ENCODE assay signal across 2 cellular contexts in the genomic region with DNA sequence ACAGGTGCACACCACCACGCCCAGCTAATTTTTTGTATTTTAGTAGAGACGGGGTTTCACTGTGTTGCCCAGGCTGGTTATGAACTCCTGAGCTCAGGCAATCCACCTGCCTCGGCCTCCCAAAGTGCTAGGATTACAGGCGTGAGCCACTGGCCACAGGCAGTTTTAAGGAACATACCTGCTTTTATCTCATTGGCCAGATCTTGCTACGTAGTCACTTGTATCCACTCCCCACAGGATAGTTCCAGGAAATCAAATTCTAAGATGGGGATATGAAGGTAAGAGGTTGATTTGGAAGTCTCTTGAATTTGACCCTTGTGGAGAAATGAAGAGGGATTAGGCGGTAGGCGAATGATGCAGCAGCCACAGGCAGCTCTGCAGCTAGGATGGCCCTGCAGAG.
TF ChIP-seq lines count a peak whose summit lies in the region.

No MANE protein-coding gene starts in this region.

TF ChIP-seq in IMR-90, 13 proteins besides CTCF, POLR2A, EP300 and RAD21:
- no peak for TF ChIP-seq NFE2L2 (IDR thresholded peaks at IDR 0.05; ENCODE audit: low read depth, low read length)
- no peak for TF ChIP-seq MAZ (IDR thresholded peaks at IDR 0.05; ENCODE audit: borderline replicate concordance, low read depth, low read length)
- TF ChIP-seq MXI1 (IDR thresholded peaks at IDR 0.05; ENCODE audit: borderline replicate concordance, low read depth, low read length): no peak
- no peak for TF ChIP-seq SMC3 (IDR thresholded peaks at IDR 0.05; ENCODE audit: low read depth, low read length)
- TF ChIP-seq, protein P1, sequence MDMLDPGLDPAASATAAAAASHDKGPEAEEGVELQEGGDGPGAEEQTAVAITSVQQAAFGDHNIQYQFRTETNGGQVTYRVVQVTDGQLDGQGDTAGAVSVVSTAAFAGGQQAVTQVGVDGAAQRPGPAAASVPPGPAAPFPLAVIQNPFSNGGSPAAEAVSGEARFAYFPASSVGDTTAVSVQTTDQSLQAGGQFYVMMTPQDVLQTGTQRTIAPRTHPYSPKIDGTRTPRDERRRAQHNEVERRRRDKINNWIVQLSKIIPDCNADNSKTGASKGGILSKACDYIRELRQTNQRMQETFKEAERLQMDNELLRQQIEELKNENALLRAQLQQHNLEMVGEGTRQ (IDR thresholded peaks at IDR 0.05; ENCODE audit: low read depth, low read length): no peak
- peak; percentile 56; the same call in 1 of the 2 replicates for TF ChIP-seq RFX5 (IDR thresholded peaks at IDR 0.05; ENCODE audit: low read depth, low read length)
- no peak for TF ChIP-seq CEBPB (IDR thresholded peaks at IDR 0.05; ENCODE audit: low read depth, low read length)
- TF ChIP-seq FOS (IDR thresholded peaks at IDR 0.05; ENCODE audit: low read depth, low read length): no peak
TF ChIP-seq in IMR-90: peak in this region for 1.

TF ChIP-seq in SK-N-SH treated with all-trans-retinoic acid at 6 μM for 48 hours, 23 proteins besides CTCF, POLR2A, EP300 and RAD21:
- no peak for TF ChIP-seq RARB (CRISPR knock-in tag; IDR thresholded peaks at IDR 0.05)
- TF ChIP-seq ZC3H10 (CRISPR knock-in tag; IDR thresholded peaks at IDR 0.05): no peak
- no peak for TF ChIP-seq CSDC2 (CRISPR knock-in tag; IDR thresholded peaks at IDR 0.05)
- TF ChIP-seq ZNF8 (CRISPR knock-in tag; IDR thresholded peaks at IDR 0.05): no peak
- no peak for TF ChIP-seq TCF4 (CRISPR knock-in tag; IDR thresholded peaks at IDR 0.05; ENCODE audit: borderline replicate concordance)
- no peak for TF ChIP-seq PPARA (CRISPR knock-in tag; IDR thresholded peaks at IDR 0.05; ENCODE audit: borderline replicate concordance)
- no peak for TF ChIP-seq BACH2 (CRISPR knock-in tag; IDR thresholded peaks at IDR 0.05; ENCODE audit: borderline replicate concordance)
- no peak for TF ChIP-seq ZFP30 (CRISPR knock-in tag; IDR thresholded peaks at IDR 0.05)
- no peak for TF ChIP-seq ZFP3 (CRISPR knock-in tag; IDR thresholded peaks at IDR 0.05)
- no peak for TF ChIP-seq ZNF565 (CRISPR knock-in tag; conservative IDR thresholded peaks at IDR 0.05; ENCODE audit: low read depth)
- TF ChIP-seq SNAI2 (CRISPR knock-in tag; IDR thresholded peaks at IDR 0.05): no peak
- TF ChIP-seq ESRRG (CRISPR knock-in tag; IDR thresholded peaks at IDR 0.05): no peak
- TF ChIP-seq GLIS3 (CRISPR knock-in tag; IDR thresholded peaks at IDR 0.05): no peak
- no peak for TF ChIP-seq ZNF70 (CRISPR knock-in tag; IDR thresholded peaks at IDR 0.05)
- no peak for TF ChIP-seq TOX (CRISPR knock-in tag; IDR thresholded peaks at IDR 0.05; ENCODE audit: borderline replicate concordance)
TF ChIP-seq in SK-N-SH treated with all-trans-retinoic acid at 6 μM for 48 hours: peak in this region for 0.
